20 cellular contexts compared by ENCODE assay signal in the genomic region with DNA sequence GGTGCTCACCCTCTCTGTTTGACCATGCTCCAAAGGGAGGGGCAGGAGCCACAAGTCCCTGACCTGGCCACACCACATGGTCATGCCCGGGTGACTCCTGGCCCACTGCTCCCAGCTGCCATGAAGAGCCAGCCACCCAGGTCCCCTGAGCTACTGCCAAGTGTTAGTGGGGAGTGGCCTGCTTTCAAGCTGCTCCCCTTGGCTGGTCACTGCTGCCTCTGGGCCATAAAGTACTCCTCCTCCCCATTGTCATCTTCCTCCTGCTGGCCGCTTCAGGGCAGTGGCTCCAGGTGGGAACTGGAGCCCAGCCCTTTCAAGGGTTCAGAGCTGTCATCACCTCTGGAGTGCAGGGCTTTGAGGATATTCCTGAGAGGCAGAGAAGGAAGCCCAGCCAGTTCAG. TPM values are rescaled to one million over a fixed set of nuclear protein-coding genes. Genes with fewer than 3 reads are reported as not detected.
DNase-seq lines count a peak whose midpoint lies in the region.
"Had no signal": no experiment of that assay in that cellular context is flagged by ENCODE, and none has a peak within 500 bp of the region (broad histone marks: within the 10 kb centered on the region; RNA-seq: fewer than 3 reads in every experiment).

No MANE protein-coding gene starts in this region.

- DNase-seq in DMS53 (lab: John Stamatoyannopoulos, UW) (peak; percentile 3), DMS53 treated with DMSO at 0.1 percent for 48 hours (lab: John Stamatoyannopoulos, UW; ENCODE audit: unreplicated experiment) (no peak), NCI-H510A (lab: John Stamatoyannopoulos, UW) (peak; percentile 10), iPS-NIHi7 (ENCODE audit: extremely low spot score) (peak; percentile 27), renal cortical epithelial cell (ENCODE audit: low read depth) (peak; percentile 5), cortex of kidney (lab: John Stamatoyannopoulos, UW) (no peak), SIG-M5 (lab: John Stamatoyannopoulos, UW) (no peak)
- no peak for DNase-seq in activated CD4-positive, alpha-beta T cell treated with anti-CD3 and anti-CD28 coated beads for 4 hours
- DNase-seq: ACHN; Calu3; CD4-positive, alpha-beta T cell; DMS153; GF-D8; HCEC 1CT; KBM-7; NCI-H1092 treated with DMSO at 0.1 percent for 48 hours; NCI-H1694; NCI-H774; Peyer's patch; T-helper 1 cell had no signal

RNA-seq across cellular contexts. Expression of a gene that starts 27.3 kb away (rescaled TPM):
- total RNA-seq in renal cortical epithelial cell: 135 and 137 TPM in 2 replicates

RNA-seq across cellular contexts. Expression of a gene that starts 49.0 kb away (rescaled TPM):
- 2.3 and 37.8 TPM in 2 replicates for total RNA-seq in renal cortical epithelial cell

Comparison
In these comparisons a context has a peak if more than half of its experiments do, and no peak if none do; other contexts are left out.
1. DNase-seq: peak in DMS53 (single experiment), NCI-H510A (single experiment), iPS-NIHi7 (single experiment) and renal cortical epithelial cell (single experiment); none in DMS53 treated with DMSO at 0.1 percent for 48 hours (single experiment), cortex of kidney (single experiment), SIG-M5 (single experiment) and activated CD4-positive, alpha-beta T cell treated with anti-CD3 and anti-CD28 coated beads for 4 hours (0 of 2).